Comparison of ENCODE assay signal across 32 cellular contexts in the genomic region with DNA sequence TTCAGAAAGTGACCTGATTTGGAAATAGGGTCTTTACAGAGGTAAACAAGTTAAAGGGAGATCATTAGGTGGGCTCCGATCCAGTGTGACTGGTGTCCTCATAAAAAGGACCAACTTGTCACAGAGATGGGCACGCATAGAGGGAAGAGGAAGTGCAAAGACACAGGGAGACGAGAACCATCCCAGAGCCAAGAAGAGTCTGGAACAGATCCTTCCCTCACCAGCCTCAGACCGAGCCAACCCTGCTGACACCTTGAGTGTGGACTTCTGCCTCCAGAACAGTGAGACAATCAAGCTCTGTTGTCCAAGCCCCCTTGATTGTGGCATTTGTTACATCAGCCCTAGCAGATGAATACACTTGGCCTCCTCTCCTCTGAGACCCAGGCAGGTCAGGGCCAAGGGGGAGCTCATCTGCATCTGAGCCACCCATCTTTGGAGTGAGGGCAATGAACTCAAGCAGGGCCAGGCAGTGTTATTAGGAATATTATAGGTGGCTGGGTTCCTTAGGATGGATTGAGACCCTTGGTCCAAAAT. TPM values are rescaled to one million over a fixed set of nuclear protein-coding genes. Genes with fewer than 3 reads are reported as not detected.
"Had no signal": no experiment of that assay in that cellular context is flagged by ENCODE, and none has a peak within 500 bp of the region (broad histone marks: within the 10 kb centered on the region; RNA-seq: fewer than 3 reads in every experiment).

No MANE protein-coding gene starts in this region.

- H3K4me1 ChIP-seq: right lobe of liver, uterus had no signal

- FAIRE-seq: islet of Langerhans, kidney had no signal

- H3K36me3 Mint-ChIP-seq: immature natural killer cell; mesothelial cell of epicardium; naive B cell; natural killer cell treated with Interleukin-12 subunit alpha and Interleukin-12 subunit beta and Interleukin-15 and Interleukin-18, amount 100 ng/mL, for 72 hours; stimulated activated memory B cell treated with anti-CD40 and anti-IgM and Interleukin-4, amounts not matched to agents 10 μg/mL and 1 μg/mL and 100 μg/mL, for 72 hours; type B pancreatic cell had no signal

- H3K27me3 Mint-ChIP-seq: stimulated activated memory B cell treated with anti-CD40 and anti-IgM and Interleukin-4, amounts not matched to agents 10 μg/mL and 1 μg/mL and 100 μg/mL, for 72 hours; stimulated activated naive CD8-positive, alpha-beta T cell treated with anti-CD3 and anti-CD28 coated beads, Interleukin-15, amount 100 ng/mL, for 72 hours had no signal

- H3K27me3 ChIP-seq: ovary, right atrium auricular region, right lobe of liver, uterus had no signal

- H3K9me3 ChIP-seq: left lung, neutrophil, ovary, right atrium auricular region, right lobe of liver, tibial nerve, uterus had no signal

- DNase-seq: hypothalamus; immature natural killer cell; kidney; left colon; left lung; mesendoderm; naive B cell; occipital lobe; ovary; right lobe of liver; stimulated activated CD4-positive, alpha-beta T cell treated with anti-CD3 and anti-CD28 coated beads, Interleukin-1b, Interleukin-23, amount 100 ng/mL, for 48 hours; stimulated activated CD4-positive, alpha-beta T cell treated with anti-CD3 and anti-CD28 coated beads, Interleukin-2, amount 100 ng/mL, for 48 hours; stimulated activated CD4-positive, alpha-beta T cell treated with anti-CD3 and anti-CD28 coated beads, Interleukin-4, amount 100 ng/mL, for 4 hours; stimulated activated CD8-positive, alpha-beta memory T cell treated with anti-CD3 and anti-CD28 coated beads, Interleukin-4, amount 100 ng/mL, for 48 hours; stimulated activated naive CD4-positive, alpha-beta T cell treated with Interleukin-2 at 50 U/mL for 16 hours; stimulated activated naive CD8-positive, alpha-beta T cell treated with anti-CD3 and anti-CD28 coated beads, Interleukin-15, amount 100 ng/mL, for 72 hours; substantia nigra; uterus had no signal

- H3K36me3 ChIP-seq: left lung, neutrophil, ovary, right atrium auricular region, right lobe of liver, tibial nerve, uterus had no signal

- H3K4me3 Mint-ChIP-seq: mesothelial cell of epicardium; natural killer cell treated with Interleukin-12 subunit alpha and Interleukin-12 subunit beta and Interleukin-15 and Interleukin-18, amount 100 ng/mL, for 72 hours; stimulated activated memory B cell treated with anti-CD40 and anti-IgM and Interleukin-4, amounts not matched to agents 10 μg/mL and 1 μg/mL and 100 μg/mL, for 72 hours; type B pancreatic cell had no signal

- H3K9me3 Mint-ChIP-seq: immature natural killer cell; mesothelial cell of epicardium; naive B cell; natural killer cell treated with Interleukin-12 subunit alpha and Interleukin-12 subunit beta and Interleukin-15 and Interleukin-18, amount 100 ng/mL, for 72 hours; neural crest cell; stimulated activated memory B cell treated with anti-CD40 and anti-IgM and Interleukin-4, amounts not matched to agents 10 μg/mL and 1 μg/mL and 100 μg/mL, for 72 hours; stimulated activated naive CD8-positive, alpha-beta T cell treated with anti-CD3 and anti-CD28 coated beads, Interleukin-15, amount 100 ng/mL, for 72 hours; type B pancreatic cell had no signal

- H3K27ac Mint-ChIP-seq: immature natural killer cell; mesothelial cell of epicardium; natural killer cell treated with Interleukin-12 subunit alpha and Interleukin-12 subunit beta and Interleukin-15 and Interleukin-18, amount 100 ng/mL, for 72 hours; progenitor cell of endocrine pancreas; stimulated activated memory B cell treated with anti-CD40 and anti-IgM and Interleukin-4, amounts not matched to agents 10 μg/mL and 1 μg/mL and 100 μg/mL, for 72 hours; stimulated activated naive CD8-positive, alpha-beta T cell treated with anti-CD3 and anti-CD28 coated beads, Interleukin-15, amount 100 ng/mL, for 72 hours; type B pancreatic cell had no signal

- H3K4me3 ChIP-seq: left lung, lung, ovary, right atrium auricular region, right lobe of liver, smooth muscle cell, tibial nerve, uterus had no signal

- H3K4me2 ChIP-seq: smooth muscle cell had no signal

- H3K4me1 Mint-ChIP-seq: mesothelial cell of epicardium had no signal

- H3K27ac ChIP-seq: left lung, neutrophil, ovary, right atrium auricular region, right lobe of liver, tibial nerve, uterus had no signal

- ATAC-seq: left colon; left lung; natural killer cell treated with Interleukin-12 subunit alpha and Interleukin-12 subunit beta and Interleukin-15 and Interleukin-18, amount 100 ng/mL, for 72 hours; right lobe of liver; stimulated activated memory B cell treated with anti-CD40 and anti-IgM and Interleukin-4, amounts not matched to agents 10 μg/mL and 1 μg/mL and 100 μg/mL, for 72 hours; stimulated activated naive CD8-positive, alpha-beta T cell treated with anti-CD3 and anti-CD28 coated beads, Interleukin-15, amount 100 ng/mL, for 72 hours had no signal

RNA-seq across cellular contexts. Expression of a gene that starts 22.2 kb away (rescaled TPM):
- total RNA-seq: mesothelial cell of epicardium, pulmonary artery endothelial cell, skeletal muscle tissue, smooth muscle cell had no signal
- polyA plus RNA-seq: smooth muscle cell had no signal
